In the genomic region with DNA sequence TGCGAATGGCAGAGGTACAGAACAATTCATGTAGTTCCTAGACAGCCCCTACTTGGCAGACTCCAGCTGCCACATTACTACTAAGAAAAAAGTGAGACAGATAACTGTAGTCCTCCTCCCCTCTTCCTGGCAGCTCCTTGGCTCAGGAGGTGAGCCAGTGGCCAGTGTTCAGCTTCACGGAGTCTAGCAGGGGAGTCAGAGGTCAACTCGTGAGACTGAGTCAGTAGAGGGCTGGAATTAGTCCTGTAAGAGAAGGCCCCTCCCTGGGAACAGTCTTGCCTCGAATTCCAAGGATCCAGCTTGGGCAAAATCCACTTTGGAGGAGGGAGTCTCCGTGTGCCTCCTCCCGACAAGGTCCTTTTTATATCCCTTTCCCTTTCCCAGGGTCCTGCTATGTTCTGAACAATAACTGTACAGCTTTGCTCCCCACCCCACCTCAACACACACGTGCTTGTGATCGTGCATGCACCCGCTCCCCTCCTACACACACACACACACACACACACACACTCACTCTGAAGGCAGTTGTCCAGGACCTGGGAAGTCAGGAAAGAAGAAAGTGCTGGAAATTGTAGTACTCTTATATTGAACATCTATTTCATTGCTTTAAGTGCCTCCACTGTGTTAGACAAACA, we compare ENCODE assay signal across 1 cellular context.
TF ChIP-seq lines count a peak whose summit lies in the region.

No MANE protein-coding gene starts in this region.

TF ChIP-seq in endothelial cell of umbilical vein, 7 proteins besides CTCF, POLR2A, EP300 and RAD21:
- no peak for TF ChIP-seq EZH2 (IDR thresholded peaks at IDR 0.05; ENCODE audit: borderline replicate concordance, low read depth, low read length, severe bottlenecking)
- TF ChIP-seq MYC (IDR thresholded peaks at IDR 0.05; ENCODE audit: low read depth, low read length), result peak; percentile 11
- peak; percentile 40 for TF ChIP-seq POLR2AphosphoS5 (IDR thresholded peaks at IDR 0.05; ENCODE audit: insufficient read depth, low read depth, low read length)
- peak; percentile 65 for TF ChIP-seq FOS (IDR thresholded peaks at IDR 0.05; ENCODE audit: borderline replicate concordance, insufficient read depth, low read length)
- TF ChIP-seq JUN (IDR thresholded peaks at IDR 0.05; ENCODE audit: borderline replicate concordance, insufficient read depth, insufficient read length, low read depth), result peak; percentile 48
